In genomic region chr7:95335093-95335492, GRCh38 we compare ENCODE assay signal across 21 cellular contexts. TPM values are rescaled to one million over a fixed set of nuclear protein-coding genes. Genes with fewer than 3 reads are reported as not detected.
DNase-seq lines count a peak whose midpoint lies in the region; ATAC-seq, FAIRE-seq and TF ChIP-seq lines count a peak whose summit lies in the region.
"Had no signal": no experiment of that assay in that cellular context is flagged by ENCODE, and none has a peak within 500 bp of the region (broad histone marks: within the 10 kb centered on the region; RNA-seq: fewer than 3 reads in every experiment).

No MANE protein-coding gene starts in this region.

- H2AFZ ChIP-seq in HepG2 (ENCODE audit: low read length), result no peak overlapping the region

- no peak overlapping the region for H3K4me3 Mint-ChIP-seq in CD14-positive monocyte
- H3K4me3 Mint-ChIP-seq: activated CD4-positive, alpha-beta memory T cell treated with anti-CD3 and anti-CD28 coated beads for 36 hours; neural crest cell had no signal

- intact Hi-C loops in right lobe of liver (cut with DNase I) (no loop called here), HepG2 (cut with micrococcal nuclease; ENCODE audit: unreplicated experiment) (no loop called here), CD14-positive monocyte (cut with micrococcal nuclease) (no loop called here)

- H3K27ac ChIP-seq in right lobe of liver (no peak overlapping the region), HepG2 (ENCODE audit: extremely low read length, insufficient read depth, low read length) (no peak overlapping the region)
- H3K27ac ChIP-seq: lower lobe of right lung, RWPE1, spleen, testis had no signal

- no peaks in the 10 kb centered on the region for H3K36me3 Mint-ChIP-seq in CD14-positive monocyte
- H3K36me3 Mint-ChIP-seq: activated CD4-positive, alpha-beta memory T cell treated with anti-CD3 and anti-CD28 coated beads for 36 hours had no signal

- no TSS peak for BruUV-seq in HepG2 (replicated peaks; lab: Mats Ljungman, UMichigan)

- H3K9me3 Mint-ChIP-seq in CD14-positive monocyte, result peaks cover 0 to 6% (median 1%) of the 10 kb centered on the region in 7 donors
- H3K9me3 Mint-ChIP-seq: activated CD4-positive, alpha-beta memory T cell treated with anti-CD3 and anti-CD28 coated beads for 36 hours; neural crest cell had no signal

- no peak overlapping the region for H3K4me2 ChIP-seq in HepG2 (ENCODE audit: low read depth, low read length)

- POLR2A ChIA-PET in HepG2 (lab: Yijun Ruan, JAX), result no interaction called here

- no peaks in the 10 kb centered on the region for H3K79me2 ChIP-seq in HepG2 (ENCODE audit: insufficient read depth, low read length)

- DNase-seq in right lobe of liver (no peak), HepG2 (ENCODE audit: low spot score) (no peak), adipocyte (ENCODE audit: low read depth) (peak; percentile 68), foreskin fibroblast (peak; percentile 17 to 52), mucosa of gallbladder (ENCODE audit: low spot score) (no peak), CD14-positive monocyte (ENCODE audit: low spot score) (no peak), HT-29 (ENCODE audit: low spot score) (no peak)
- DNase-seq: 8988T; activated CD4-positive, alpha-beta memory T cell treated with anti-CD3 and anti-CD28 coated beads for 36 hours; activated effector memory CD4-positive, alpha-beta T cell treated with Interleukin-2 at 50 U/mL for 16 hours; DMS 273 treated with DMSO at 0.1 percent for 48 hours; hippocampal formation; KG1; lower lobe of right lung; NCI-H1694; NCI-H526 treated with DMSO at 0.1 percent for 48 hours; spleen; testis had no signal

- no peak overlapping the region for H3K9ac ChIP-seq in HepG2 (ENCODE audit: insufficient read depth, low read depth, low read length)
- peak overlapping the region; percentile 59 for H3K9ac ChIP-seq in adipocyte (ENCODE audit: low read length)

- H3K27me3 Mint-ChIP-seq in CD14-positive monocyte (ENCODE audit: low read depth in 3 of 3), result peaks cover 0 to 2% (median 0%) of the 10 kb centered on the region in 3 donors
- H3K27me3 Mint-ChIP-seq: activated CD4-positive, alpha-beta memory T cell treated with anti-CD3 and anti-CD28 coated beads for 36 hours had no signal

- TF ChIP-seq CTCF in right lobe of liver (IDR thresholded peaks at IDR 0.05) (no peak), HepG2 (CRISPR knock-in tag; IDR thresholded peaks at IDR 0.05) (no peak), foreskin fibroblast (IDR thresholded peaks at IDR 0.05; ENCODE audit: low read depth, low read length) (no peak), CD14-positive monocyte (IDR thresholded peaks at IDR 0.05) (no peak)

- H3K36me3 ChIP-seq in right lobe of liver, result no peaks in the 10 kb centered on the region
- H3K36me3 ChIP-seq in HepG2 (replicated peaks in 1 of 2; ENCODE audit: control insufficient read depth in 1 of 2, insufficient read depth in 2 of 2, low read length in 2 of 2), result no peaks in the 10 kb centered on the region
- H3K36me3 ChIP-seq in adipocyte (ENCODE audit: control insufficient read depth, insufficient read depth, low read length, severe bottlenecking), result no peaks in the 10 kb centered on the region
- H3K36me3 ChIP-seq: lower lobe of right lung, spleen had no signal

- CTCF ChIA-PET in HepG2 (lab: Yijun Ruan, JAX; ENCODE audit: low intra/inter-chr PET ratio, low total read pairs), result no interaction called here

- TF ChIP-seq EP300 in HepG2 (IDR thresholded peaks at IDR 0.05; ENCODE audit: low read depth in 2 of 2, low read length in 2 of 2) (no peak), HepG2 (CRISPR knock-in tag; IDR thresholded peaks at IDR 0.05; ENCODE audit: borderline replicate concordance) (no peak)

- H3K4me3 ChIP-seq in right lobe of liver (no peak overlapping the region), HepG2 (replicated peaks in 1 of 3; ENCODE audit: insufficient read depth in 1 of 3, low read depth in 2 of 3, low read length in 3 of 3) (no peak overlapping the region), adipocyte (ENCODE audit: low read length) (peak overlapping the region; percentile 60), foreskin fibroblast (ENCODE audit: low read depth in 1 of 2, low read length in 2 of 2) (no peak overlapping the region)
- H3K4me3 ChIP-seq: lower lobe of right lung, spleen, testis had no signal

- H3K9me3 ChIP-seq in right lobe of liver (no peaks in the 10 kb centered on the region), HepG2 (ENCODE audit: low read length) (no peaks in the 10 kb centered on the region), adipocyte (ENCODE audit: control insufficient read depth, low read length) (no peaks in the 10 kb centered on the region)
- H3K9me3 ChIP-seq: lower lobe of right lung, spleen, testis had no signal

- H4K20me1 ChIP-seq in HepG2 (ENCODE audit: insufficient read depth, low read length), result no peaks in the 10 kb centered on the region

- H3K4me1 ChIP-seq in right lobe of liver, result peaks cover 0 to 7% (median 0%) of the 10 kb centered on the region in 4 donors
- H3K4me1 ChIP-seq in HepG2 (ENCODE audit: insufficient read depth, low read length), result 0 out of 2 replicates have a peak, but pooled peaks cover 6% of the 10 kb centered on the region
- H3K4me1 ChIP-seq in adipocyte (ENCODE audit: control insufficient read depth, insufficient read depth, low read length), result peaks cover 27% of the 10 kb centered on the region
- H3K4me1 ChIP-seq: testis had no signal

- peaks cover 6% of the 10 kb centered on the region for H3K4me1 Mint-ChIP-seq in CD14-positive monocyte
- H3K4me1 Mint-ChIP-seq: neural crest cell had no signal

- no peak overlapping the region for H3K27ac Mint-ChIP-seq in CD14-positive monocyte
- H3K27ac Mint-ChIP-seq: activated CD4-positive, alpha-beta memory T cell treated with anti-CD3 and anti-CD28 coated beads for 36 hours had no signal

- ATAC-seq in right lobe of liver, result peak in 3 of 4 donors; percentile 15 to 52 (median 19)
- no peak for ATAC-seq in HepG2
- ATAC-seq in GM21447 (IDR thresholded peaks at IDR 0.05; ENCODE audit: unreplicated experiment), result no peak
- ATAC-seq: lower lobe of right lung had no signal

- no peak for TF ChIP-seq RAD21 in HepG2 (CRISPR knock-in tag; IDR thresholded peaks at IDR 0.05)

- H3K27me3 ChIP-seq in right lobe of liver (no peaks in the 10 kb centered on the region), HepG2 (ENCODE audit: control insufficient read depth in 1 of 2, insufficient read depth in 2 of 2, low read length in 2 of 2) (no peaks in the 10 kb centered on the region), adipocyte (replicated peaks; ENCODE audit: control insufficient read depth, insufficient read depth, low read length) (no peaks in the 10 kb centered on the region)
- H3K27me3 ChIP-seq: spleen, testis had no signal

- no peak for TF ChIP-seq POLR2A in right lobe of liver (IDR thresholded peaks at IDR 0.05)
- no peak for TF ChIP-seq POLR2A in HepG2 (IDR thresholded peaks at IDR 0.05; ENCODE audit: insufficient read depth in 1 of 2, low read depth in 2 of 2, low read length in 2 of 2)

- in situ Hi-C loops in HepG2 (cut with HindIII; ENCODE audit: extremely low pct_ligation_motif_present, low pct_unique_long_range_greater_than_20kb), result loop anchor here (25.0 kb wide), 1 partner anchor 352 kb away; no protein-coding TSS in a partner anchor

- FAIRE-seq in HepG2 (lab: Jason Lieb, UNC), result no peak

TF ChIP-seq in HepG2, 621 proteins besides CTCF, POLR2A, EP300 and RAD21 (continues in another document):
- TF ChIP-seq SSRP1 (CRISPR knock-in tag; IDR thresholded peaks at IDR 0.05) (no peak), ATF2 (CRISPR knock-in tag; IDR thresholded peaks at IDR 0.05) (no peak), ZNF484 (CRISPR knock-in tag; IDR thresholded peaks at IDR 0.05; ENCODE audit: borderline replicate concordance, low read depth) (no peak), PHB2 (IDR thresholded peaks at IDR 0.05; ENCODE audit: partially characterized antibody) (no peak), PHF20 (CRISPR knock-in tag; IDR thresholded peaks at IDR 0.05) (no peak)

RNA-seq across cellular contexts. Expression of gene PON1, which starts 10.8 kb away (rescaled TPM):
- total RNA-seq in right lobe of liver (100 to 1,000 TPM in 4 of 6 experiments, 10 to 100 TPM in 2; 85.3 to 677 (median 410) TPM), HepG2 (2016; rRNA removed; fragmentation: Illumina TruSeq; extraction: Trizol) (0.27 TPM in 1 of 2 replicates, not detected in the other), mucosa of gallbladder (8.9 TPM)
- 0.20 TPM in 1 of 2 replicates, not detected in the other for total RNA-seq in HepG2 (2016; cell fraction: cytosol; rRNA removed; fragmentation: Illumina TruSeq; extraction: Trizol; ENCODE audit: low read depth)
- total RNA-seq in HepG2 (2016; cell fraction: insoluble cytoplasmic fraction; rRNA removed; fragmentation: Illumina TruSeq; extraction: Trizol), result 0.25 and 0.30 TPM in 2 replicates
- total RNA-seq in HepG2 (2016; cell fraction: membrane; rRNA removed; fragmentation: Illumina TruSeq; extraction: Trizol), result 0.25 and 0.48 TPM in 2 replicates
- 1.1 and 1.4 TPM in 2 replicates for total RNA-seq in HepG2 (2016; cell fraction: nucleus; rRNA removed; fragmentation: Illumina TruSeq; extraction: Trizol)
- polyA plus RNA-seq in HepG2 (2011; rRNA removed) (0.57 and 0.63 TPM in 2 replicates), CD14-positive monocyte (not detected)
- 0.17 and 0.45 TPM in 2 replicates for polyA plus RNA-seq in HepG2 (2011; cell fraction: cytosol; rRNA removed)
- 0.08 and 0.21 TPM in 2 replicates for polyA plus RNA-seq in HepG2 (2011; cell fraction: nucleus; rRNA removed)
- polyA plus RNA-seq in HepG2 (2012), result 0.31 and 0.91 TPM in 2 replicates
- polyA plus RNA-seq in HepG2 (2016; cell fraction: cytosol; fragmentation: Illumina TruSeq; extraction: Trizol; ENCODE audit: low read depth), result 0.20 and 0.59 TPM in 2 replicates
- 0.09 and 0.84 TPM in 2 replicates for polyA plus RNA-seq in HepG2 (2016; cell fraction: insoluble cytoplasmic fraction; fragmentation: Illumina TruSeq; extraction: Trizol; ENCODE audit: low read depth)
- 0.81 TPM in 1 of 2 replicates, not detected in the other for polyA plus RNA-seq in HepG2 (2016; cell fraction: membrane; fragmentation: Illumina TruSeq; extraction: Trizol; ENCODE audit: low read depth)
- 0.39 and 1.5 TPM in 2 replicates for polyA plus RNA-seq in HepG2 (2016; cell fraction: nucleus; fragmentation: Illumina TruSeq; extraction: Trizol; ENCODE audit: insufficient read depth, low read depth)
- polyA minus RNA-seq in HepG2 (2011; rRNA and poly(A)+ RNA removed; ENCODE audit: low replicate concordance), result 0.23 and 0.44 TPM in 2 replicates
- polyA minus RNA-seq in HepG2 (2011; cell fraction: cytosol; rRNA and poly(A)+ RNA removed), result not detected in 2 replicates
- polyA minus RNA-seq in HepG2 (2011; cell fraction: nucleus; rRNA and poly(A)+ RNA removed), result 0.25 and 0.52 TPM in 2 replicates
- total RNA-seq in HT-29 (2014; rRNA removed; shearing (Covaris generic)), result 0.78 and 1.2 TPM in 2 replicates
- total RNA-seq: activated CD4-positive, alpha-beta memory T cell treated with anti-CD3 and anti-CD28 coated beads for 36 hours; neural crest cell; spleen had no signal

Comparison
In these comparisons a context has a peak if more than half of its experiments do, and no peak if none do; other contexts are left out.
1. ATAC-seq: peak in right lobe of liver (3 of 4); none in HepG2 (single experiment) and GM21447 (single experiment).
2. DNase-seq: peak in adipocyte (single experiment) and foreskin fibroblast (2 of 2); none in right lobe of liver (0 of 3), HepG2 (single experiment), mucosa of gallbladder (single experiment), CD14-positive monocyte (single experiment) and HT-29 (single experiment).